ENCODE assay signal across 18 cellular contexts in genomic region chr2:142533083-142533482, GRCh38.
DNase-seq lines count a peak whose midpoint lies in the region; ATAC-seq and TF ChIP-seq lines count a peak whose summit lies in the region.
"Had no signal": no experiment of that assay in that cellular context is flagged by ENCODE, and none has a peak within 500 bp of the region (broad histone marks: within the 10 kb centered on the region; RNA-seq: fewer than 3 reads in every experiment).

No MANE protein-coding gene starts in this region.

- H3K4me3 ChIP-seq in choroid plexus epithelial cell (ENCODE audit: low read depth, low read length) (no peak overlapping the region), upper lobe of right lung (no peak overlapping the region)
- H3K4me3 ChIP-seq: SJSA1 had no signal

- ATAC-seq in upper lobe of right lung (no peak), HG03521 (IDR thresholded peaks at IDR 0.05; ENCODE audit: unreplicated experiment) (no peak), HG03342 (IDR thresholded peaks at IDR 0.05; ENCODE audit: unreplicated experiment) (no peak)
- ATAC-seq: PC-3 had no signal

- H3K27ac ChIP-seq in upper lobe of right lung: no peak overlapping the region
- H3K27ac ChIP-seq: RWPE1, SJSA1 had no signal

- H3K36me3 ChIP-seq in upper lobe of right lung: no peaks in the 10 kb centered on the region
- H3K36me3 ChIP-seq: SJSA1 had no signal

- DNase-seq in HCEC 1CT (peak; percentile 31), MV-4-11 (lab: John Stamatoyannopoulos, UW) (peak; percentile 5), choroid plexus epithelial cell (ENCODE audit: low read depth) (peak; percentile 50), retina (peak; percentile 23), upper lobe of right lung (no peak)
- DNase-seq: Caco-2; CD4-positive, CD25-positive, alpha-beta regulatory T cell; KBM-7; NCI-H1105 treated with DMSO at 0.1 percent for 48 hours; NCI-H187; NCI-H345; NCI-H526; PC-3; T-helper 1 cell had no signal

- no peaks in the 10 kb centered on the region for H3K27me3 ChIP-seq in upper lobe of right lung
- H3K27me3 ChIP-seq: SJSA1 had no signal

- intact Hi-C loops in upper lobe of right lung (cut with DNase I): no loop called here

- H3K4me1 ChIP-seq in upper lobe of right lung: no peaks in the 10 kb centered on the region
- H3K4me1 ChIP-seq: Caco-2, SJSA1 had no signal

- no peaks in the 10 kb centered on the region for H3K9me3 ChIP-seq in upper lobe of right lung
- H3K9me3 ChIP-seq: Caco-2, SJSA1 had no signal

- TF ChIP-seq CTCF in choroid plexus epithelial cell (conservative IDR thresholded peaks at IDR 0.05; ENCODE audit: low read depth, low read length) (no peak), upper lobe of right lung (IDR thresholded peaks at IDR 0.05) (no peak)
